18 cellular contexts compared by ENCODE assay signal in genomic region chr11:31922450-31922849, GRCh38.
DNase-seq lines count a peak whose midpoint lies in the region; ATAC-seq and TF ChIP-seq lines count a peak whose summit lies in the region.
"Had no signal": no experiment of that assay in that cellular context is flagged by ENCODE, and none has a peak within 500 bp of the region (broad histone marks: within the 10 kb centered on the region; RNA-seq: fewer than 3 reads in every experiment).

No MANE protein-coding gene starts in this region.

- H3F3A ChIP-seq in MM.1S (ENCODE audit: insufficient read depth, low read length): no peaks in the 10 kb centered on the region

- no peaks in the 10 kb centered on the region for H3K9me2 ChIP-seq in MM.1S (replicated peaks; ENCODE audit: insufficient read depth, low read length)

- H3K4me1 ChIP-seq in MM.1S (ENCODE audit: low read length) (peaks cover 4% of the 10 kb centered on the region; the same call in 1 of the 2 replicates), right lobe of liver (no peaks in the 10 kb centered on the region)
- H3K4me1 ChIP-seq: upper lobe of right lung had no signal

- H3K36me3 ChIP-seq in MM.1S (replicated peaks; ENCODE audit: insufficient read depth, low read length) (no peaks in the 10 kb centered on the region), right lobe of liver (no peaks in the 10 kb centered on the region)
- H3K36me3 ChIP-seq: upper lobe of right lung had no signal

- H3K27ac ChIP-seq in MM.1S (ENCODE audit: low read length): no peak overlapping the region
- H3K27ac ChIP-seq in right lobe of liver: no peak overlapping the region
- H3K27ac ChIP-seq: KMS-11, upper lobe of right lung had no signal

- DNase-seq in MM.1S: peak; percentile 18
- DNase-seq in medulla oblongata (ENCODE audit: extremely low spot score): no peak
- DNase-seq in right lobe of liver: no peak
- no peak for DNase-seq in putamen (ENCODE audit: low spot score)
- no peak for DNase-seq in inferior parietal cortex (ENCODE audit: extremely low spot score)
- DNase-seq: activated naive CD4-positive, alpha-beta T cell; CD4-positive, CD25-positive, alpha-beta regulatory T cell; NCI-H1092; NCI-H69; right cardiac atrium; SHP77 treated with DMSO at 0.1 percent for 48 hours; stimulated activated naive CD4-positive, alpha-beta T cell treated with Interleukin-2 at 50 U/mL for 16 hours; T-helper 1 cell; upper lobe of right lung had no signal

- TF ChIP-seq CTCF in MM.1S (IDR thresholded peaks at IDR 0.05; ENCODE audit: low read length): no peak
- no peak for TF ChIP-seq CTCF in right lobe of liver (IDR thresholded peaks at IDR 0.05)

- ATAC-seq in GM18907 (IDR thresholded peaks at IDR 0.05; ENCODE audit: unreplicated experiment) (peak; percentile 82), GM21723 (IDR thresholded peaks at IDR 0.05; ENCODE audit: unreplicated experiment) (peak; percentile 69), HG03097 (IDR thresholded peaks at IDR 0.05; ENCODE audit: low FRiP score, unreplicated experiment) (peak; percentile 84), right lobe of liver (no peak)
- ATAC-seq: right cardiac atrium, upper lobe of right lung had no signal

- H3K4me3 ChIP-seq in MM.1S (ENCODE audit: low read length) (no peak overlapping the region), right lobe of liver (no peak overlapping the region)
- H3K4me3 ChIP-seq: upper lobe of right lung had no signal

- H3K9ac ChIP-seq in MM.1S (ENCODE audit: low read length): no peak overlapping the region
- H3K9ac ChIP-seq: KMS-11 had no signal

- TF ChIP-seq POLR2A in right lobe of liver (IDR thresholded peaks at IDR 0.05): no peak

- H3K9me3 ChIP-seq in MM.1S (replicated peaks; ENCODE audit: insufficient read depth, low read length): no peaks in the 10 kb centered on the region
- H3K9me3 ChIP-seq in right lobe of liver: no peaks in the 10 kb centered on the region
- H3K9me3 ChIP-seq: upper lobe of right lung had no signal

- no peaks in the 10 kb centered on the region for H3K27me3 ChIP-seq in MM.1S (replicated peaks; ENCODE audit: insufficient read depth, low read length)
- no peaks in the 10 kb centered on the region for H3K27me3 ChIP-seq in right lobe of liver

- no peak overlapping the region for H2AFZ ChIP-seq in MM.1S (ENCODE audit: low read length)

- no peaks in the 10 kb centered on the region for H3K79me2 ChIP-seq in MM.1S (ENCODE audit: low read length)

- H3K4me2 ChIP-seq in MM.1S (ENCODE audit: low read depth, low read length): no peak overlapping the region
- H3K4me2 ChIP-seq: KMS-11 had no signal

- intact Hi-C loops in right lobe of liver (cut with DNase I): no loop called here

- 50% methylated on average over 3 of the region's 3 CpGs for WGBS in right lobe of liver (ENCODE audit: insufficient coverage, low coverage, low lambda C conversion rate, missing lambda C conversion rate)

- no peaks in the 10 kb centered on the region for H4K20me1 ChIP-seq in MM.1S (ENCODE audit: insufficient read depth, low read length)

Comparison
In these comparisons a context has a peak if more than half of its experiments do, and no peak if none do; other contexts are left out.
1. ATAC-seq: peak in GM18907 (single experiment), GM21723 (single experiment) and HG03097 (single experiment); none in right lobe of liver (0 of 4).